Comparison of ENCODE assay signal across 1 cellular context in genomic region chr2:74583504-74583903, GRCh38.
TF ChIP-seq lines count a peak whose summit lies in the region.

No MANE protein-coding gene starts in this region.

TF ChIP-seq in GM23338, 12 proteins besides CTCF, POLR2A, EP300 and RAD21:
- TF ChIP-seq ZNF331 (CRISPR knock-in tag; IDR thresholded peaks at IDR 0.05; ENCODE audit: low read depth) (no peak), NANOG (IDR thresholded peaks at IDR 0.05; ENCODE audit: borderline replicate concordance) (no peak), ZNF462 (CRISPR knock-in tag; IDR thresholded peaks at IDR 0.05) (no peak), EZH2phosphoT487 (IDR thresholded peaks at IDR 0.05; ENCODE audit: unreplicated experiment) (no peak), EZH2 (IDR thresholded peaks at IDR 0.05; ENCODE audit: low read depth, unreplicated experiment) (no peak), POLR2AphosphoS5 (IDR thresholded peaks at IDR 0.05; ENCODE audit: low read depth) (no peak), ETS1 (IDR thresholded peaks at IDR 0.05) (no peak)
